In genomic region chr16:27245276-27246231, GRCh38 we compare ENCODE assay signal across 10 cellular contexts. TPM values are rescaled to one million over a fixed set of nuclear protein-coding genes. Genes with fewer than 3 reads are reported as not detected.
DNase-seq lines count a peak whose midpoint lies in the region; ATAC-seq and TF ChIP-seq lines count a peak whose summit lies in the region.
"Had no signal": no experiment of that assay in that cellular context is flagged by ENCODE, and none has a peak within 500 bp of the region (broad histone marks: within the 10 kb centered on the region; RNA-seq: fewer than 3 reads in every experiment).

No MANE protein-coding gene starts in this region.

- peak; percentile 76 for DNase-seq in activated effector memory CD4-positive, alpha-beta T cell treated with anti-CD3 and anti-CD28 coated beads, Interleukin-2, amount 50 U/mL, for 16 hours
- DNase-seq in activated effector memory CD4-positive, alpha-beta T cell treated with Interleukin-2 at 50 U/mL for 16 hours: no peak
- DNase-seq in breast epithelium (ENCODE audit: low spot score in 2 of 2) (peak in 1 of 2 donors; percentile 15), lung microvascular endothelial cell (ENCODE audit: low read depth in 2 of 2) (peak; percentile 86 to 88), tibial nerve (ENCODE audit: low spot score in 2 of 2) (no peak), GM19240 (ENCODE audit: insufficient read length, low spot score) (no peak), NCI-H146 treated with DMSO at 0.1 percent for 48 hours (lab: John Stamatoyannopoulos, UW; ENCODE audit: unreplicated experiment) (no peak)

- peak in 1 of 2 donors; percentile 52 for TF ChIP-seq EP300 in tibial nerve (IDR thresholded peaks at IDR 0.05)

- TF ChIP-seq CTCF in breast epithelium (IDR thresholded peaks at IDR 0.05) (no peak), tibial nerve (IDR thresholded peaks at IDR 0.05) (no peak)

- TF ChIP-seq POLR2A in breast epithelium (IDR thresholded peaks at IDR 0.05) (no peak), tibial nerve (IDR thresholded peaks at IDR 0.05) (no peak)

- H3K27ac ChIP-seq in breast epithelium (peak overlapping the region; percentile 62 to 65), tibial nerve (peak overlapping the region in 3 of 4 donors; percentile 15 to 77 (median 71))
- H3K27ac ChIP-seq: C4-2B, KMS-11 had no signal

- H3K4me3 ChIP-seq in breast epithelium (no peak overlapping the region), tibial nerve (no peak overlapping the region)

- H3K27me3 ChIP-seq in breast epithelium (no peaks in the 10 kb centered on the region), tibial nerve (no peaks in the 10 kb centered on the region)

- H3K36me3 ChIP-seq in breast epithelium (no peaks in the 10 kb centered on the region), tibial nerve (no peaks in the 10 kb centered on the region)

- H3K9me3 ChIP-seq in breast epithelium (no peaks in the 10 kb centered on the region), tibial nerve (no peaks in the 10 kb centered on the region)

- WGBS in tibial nerve, 2 donors: 60% methylated on average over 20 of the region's 20 CpGs

- intact Hi-C loops in breast epithelium (cut with DNase I; ENCODE audit: low total_unique reads): no loop called here

- no peak for ATAC-seq in HG02610 (IDR thresholded peaks at IDR 0.05; ENCODE audit: unreplicated experiment)

- no peaks in the 10 kb centered on the region for H3K4me1 ChIP-seq in breast epithelium
- peaks cover 0 to 63% (median 35%) of the 10 kb centered on the region in 4 donors for H3K4me1 ChIP-seq in tibial nerve

RNA-seq across cellular contexts. Expression of gene NSMCE1, which starts 23.0 kb away (rescaled TPM):
- total RNA-seq in breast epithelium (10 to 100 TPM; 32.4 to 54.6 (median 51.8) TPM), lung microvascular endothelial cell (34.4 and 41.1 TPM in 2 replicates), tibial nerve (10 to 100 TPM; 27.7 to 41.4 (median 31.5) TPM)

RNA-seq across cellular contexts. Expression of gene KDM8, which starts 42.2 kb away (rescaled TPM):
- 1 to 10 TPM; 1.9 to 4.5 (median 4.3) TPM for total RNA-seq in breast epithelium
- total RNA-seq in lung microvascular endothelial cell: 2.0 and 3.2 TPM in 2 replicates
- 1 to 10 TPM; 2.3 to 7.6 (median 4.8) TPM for total RNA-seq in tibial nerve

Comparison
In these comparisons a context has a peak if more than half of its experiments do, and no peak if none do; other contexts are left out.
1. DNase-seq: peak in activated effector memory CD4-positive, alpha-beta T cell treated with anti-CD3 and anti-CD28 coated beads, Interleukin-2, amount 50 U/mL, for 16 hours (single experiment) and lung microvascular endothelial cell (2 of 2); none in activated effector memory CD4-positive, alpha-beta T cell treated with Interleukin-2 at 50 U/mL for 16 hours (single experiment), tibial nerve (0 of 2), GM19240 (single experiment) and NCI-H146 treated with DMSO at 0.1 percent for 48 hours (single experiment).